In genomic region chr1:71521655-71522264, GRCh38 we compare ENCODE assay signal across 8 cellular contexts.
A peak's percentile ranks its signal among the peaks of the same experiment; 100 is the strongest.
DNase-seq lines count a peak whose midpoint lies in the region; ATAC-seq and TF ChIP-seq lines count a peak whose summit lies in the region.

No MANE protein-coding gene starts in this region.

- no peaks in the 10 kb centered on the region for H3K27me3 ChIP-seq in PC-3 (ENCODE audit: low read length)
- H3K27me3 ChIP-seq in neural cell (ENCODE audit: insufficient read depth, low read depth, low read length): no peaks in the 10 kb centered on the region

- DNase-seq in GM04504 (ENCODE audit: low read depth): peak; percentile 25
- peak; percentile 70 for DNase-seq in PC-3
- DNase-seq in epithelial cell of proximal tubule (ENCODE audit: low read depth): no peak
- no peak for DNase-seq in occipital lobe (lab: John Stamatoyannopoulos, UW)

- H3K9me3 ChIP-seq in PC-3 (ENCODE audit: low read length) (no peaks in the 10 kb centered on the region), neural cell (ENCODE audit: low read length) (no peaks in the 10 kb centered on the region)

- CTCF ChIA-PET in PC-3 (lab: Charles Lee): no interaction called here

- intact Hi-C loops in PC-3 (cut with micrococcal nuclease): loop anchor here (5.0 kb wide), 3 partner anchors 214 to 429 kb away; no protein-coding TSS in a partner anchor

- peak; percentile 83 for TF ChIP-seq RAD21 in neural cell (conservative IDR thresholded peaks at IDR 0.05)

- ATAC-seq in HG03469 (IDR thresholded peaks at IDR 0.05; ENCODE audit: unreplicated experiment) (peak; percentile 52), PC-3 (peak; percentile 66), HG03354 (IDR thresholded peaks at IDR 0.05; ENCODE audit: poor library complexity, severe bottlenecking, unreplicated experiment) (no peak), GM21576 (IDR thresholded peaks at IDR 0.05; ENCODE audit: unreplicated experiment) (no peak)

- H2AFZ ChIP-seq in PC-3 (ENCODE audit: low read length) (no peak overlapping the region), neural cell (ENCODE audit: low read depth, low read length) (no peak overlapping the region)

- no peak overlapping the region for H3K4me2 ChIP-seq in PC-3 (ENCODE audit: low read length)
- H3K4me2 ChIP-seq in neural cell (ENCODE audit: low read length): no peak overlapping the region

- BruUV-seq in PC-3 (replicated peaks; lab: Mats Ljungman, UMichigan): no TSS peak

- no peaks in the 10 kb centered on the region for H3K9me2 ChIP-seq in PC-3 (replicated peaks; ENCODE audit: low read length)
- no peaks in the 10 kb centered on the region for H3K9me2 ChIP-seq in neural cell (ENCODE audit: insufficient read depth, low read length)

- H3K79me2 ChIP-seq in PC-3 (ENCODE audit: low read length) (no peaks in the 10 kb centered on the region), neural cell (replicated peaks; ENCODE audit: insufficient read depth, low read length) (no peaks in the 10 kb centered on the region)

- no peaks in the 10 kb centered on the region for H3F3A ChIP-seq in PC-3 (ENCODE audit: low read length, unreplicated experiment)
- no peaks in the 10 kb centered on the region for H3F3A ChIP-seq in neural cell (ENCODE audit: insufficient read depth, low read length, poor library complexity, severe bottlenecking)

- H3K36me3 ChIP-seq in PC-3 (ENCODE audit: low read depth, low read length) (no peaks in the 10 kb centered on the region), neural cell (ENCODE audit: insufficient read depth, low read length) (no peaks in the 10 kb centered on the region)

- H3K27ac ChIP-seq in PC-3 (ENCODE audit: low read length) (no peak overlapping the region), neural cell (ENCODE audit: low read length) (no peak overlapping the region)

- H3K4me3 ChIP-seq in PC-3 (ENCODE audit: low read length) (no peak overlapping the region), epithelial cell of proximal tubule (ENCODE audit: low read depth, low read length) (no peak overlapping the region), neural cell (ENCODE audit: low read length) (no peak overlapping the region)

- POLR2A ChIA-PET in PC-3 (lab: Charles Lee; ENCODE audit: unreplicated experiment): no interaction called here

- peaks cover 5% of the 10 kb centered on the region for H3K4me1 ChIP-seq in PC-3 (ENCODE audit: insufficient read depth, low read length)

- H3K9ac ChIP-seq in PC-3 (ENCODE audit: low read length) (no peak overlapping the region), neural cell (ENCODE audit: low read length) (no peak overlapping the region)

- peak; percentile 87 for TF ChIP-seq CTCF in PC-3 (conservative IDR thresholded peaks at IDR 0.05; ENCODE audit: low read depth, low read length)
- TF ChIP-seq CTCF in epithelial cell of proximal tubule (conservative IDR thresholded peaks at IDR 0.05; ENCODE audit: low read depth, low read length): peak; percentile 88
- peak; percentile 80 for TF ChIP-seq CTCF in neural cell (IDR thresholded peaks at IDR 0.05; ENCODE audit: poor library complexity, severe bottlenecking)

- H4K20me1 ChIP-seq in PC-3 (ENCODE audit: low read length): no peaks in the 10 kb centered on the region
- H4K20me1 ChIP-seq in neural cell (ENCODE audit: insufficient read depth): no peaks in the 10 kb centered on the region

- no peak for TF ChIP-seq EP300 in neural cell (conservative IDR thresholded peaks at IDR 0.05; ENCODE audit: poor library complexity, severe bottlenecking)

TF ChIP-seq in neural cell, 6 proteins besides CTCF, POLR2A, EP300 and RAD21:
- TF ChIP-seq SMC3 (conservative IDR thresholded peaks at IDR 0.05; ENCODE audit: poor library complexity) (peak; percentile 86), MXI1 (conservative IDR thresholded peaks at IDR 0.05; ENCODE audit: poor library complexity, severe bottlenecking) (no peak)

Comparison
In these comparisons a context has a peak if more than half of its experiments do, and no peak if none do; other contexts are left out.
1. DNase-seq: peak in GM04504 (single experiment) and PC-3 (single experiment); none in epithelial cell of proximal tubule (single experiment) and occipital lobe (single experiment).
2. ATAC-seq: peak in HG03469 (single experiment) and PC-3 (single experiment); none in HG03354 (single experiment) and GM21576 (single experiment).
3. Peak in every context shown above with its lines, with median percentiles within 50 percentile points of each other: CTCF ChIP-seq.